In the genomic region with DNA sequence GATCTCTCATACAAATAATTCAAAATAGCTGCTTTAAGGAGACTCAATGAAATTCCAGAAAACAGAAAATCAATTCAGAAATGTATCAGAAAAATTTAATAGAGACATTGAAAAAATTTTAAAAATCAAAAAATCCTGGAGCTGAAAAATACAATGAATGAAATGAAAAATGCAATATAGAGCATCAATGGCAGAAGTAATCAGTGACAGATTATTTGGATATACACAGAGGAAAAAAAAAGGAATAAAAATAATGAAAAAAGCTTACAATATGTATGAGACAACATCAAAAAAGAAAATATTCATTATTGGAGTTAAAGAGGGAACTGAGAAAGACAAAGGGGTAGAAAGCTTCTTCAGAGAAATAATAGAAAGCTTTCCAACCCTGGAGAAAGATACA, we compare ENCODE assay signal across 17 cellular contexts.
DNase-seq lines count a peak whose midpoint lies in the region; ATAC-seq, FAIRE-seq and TF ChIP-seq lines count a peak whose summit lies in the region.
"Had no signal": no experiment of that assay in that cellular context is flagged by ENCODE, and none has a peak within 500 bp of the region (broad histone marks: within the 10 kb centered on the region; RNA-seq: fewer than 3 reads in every experiment).

No MANE protein-coding gene starts in this region.

- no TSS peak for BruUV-seq in HCT116 (replicated peaks; lab: Mats Ljungman, UMichigan)
- no TSS peak for BruUV-seq in K562 (replicated peaks; lab: Mats Ljungman, UMichigan)

- CTCF ChIA-PET in HCT116 (lab: Charles Lee) (no interaction called here), K562 (lab: Yijun Ruan, JAX; ENCODE audit: low intra/inter-chr PET ratio) (interaction anchor here (0.6 kb wide), 1 partner anchor 263 kb away, joined by 3 read pairs; no protein-coding TSS in a partner anchor)

- H2AFZ ChIP-seq in HCT116 (ENCODE audit: low read depth, low read length, poor library complexity, severe bottlenecking) = no peak overlapping the region
- H2AFZ ChIP-seq in K562 (ENCODE audit: low read depth, low read length) = no peak overlapping the region
- H2AFZ ChIP-seq: GM23338 had no signal

- H3K36me3 ChIP-seq in HCT116 (ENCODE audit: control insufficient read depth in 1 of 2, insufficient read depth in 2 of 2, low read length in 2 of 2) (peaks cover 0 to 68% of the 10 kb centered on the region in 2 experiments; a peak in 2 of 4 replicates), K562 (ENCODE audit: control insufficient read depth, insufficient read depth, low read length) (no peaks in the 10 kb centered on the region)

- no peak for TF ChIP-seq EP300 in K562 (IDR thresholded peaks at IDR 0.05; ENCODE audit: low read length)

- no peaks in the 10 kb centered on the region for H3K9me2 ChIP-seq in HCT116 (ENCODE audit: insufficient read depth)

- in situ Hi-C loops in K562 (cut with MboI) = no loop called here

- POLR2A ChIA-PET in HCT116 (lab: Charles Lee) (no interaction called here), K562 (lab: Yijun Ruan, JAX) (interaction anchor here (0.6 to 1.0 kb wide), 3 partner anchors 25 to 590 kb away, joined by 3 read pairs; no protein-coding TSS in a partner anchor)

- no peak overlapping the region for H3K4me3 Mint-ChIP-seq in activated T-cell treated with anti-CD3 and anti-CD28 coated beads, Interleukin-2, amount 50 U/mL, for 72 hours
- H3K4me3 Mint-ChIP-seq: CD4-positive, alpha-beta T cell; GM23338 had no signal

- no peaks in the 10 kb centered on the region for H3K27me3 ChIP-seq in HCT116 (ENCODE audit: insufficient read depth, low read length)
- peaks cover 2 to 4% of the 10 kb centered on the region in 2 experiments; a peak in 1 of 5 replicates for H3K27me3 ChIP-seq in K562 (ENCODE audit: control insufficient read depth in 2 of 2, insufficient read depth in 2 of 2, low read length in 2 of 2)

- TF ChIP-seq CTCF in HCT116 (IDR thresholded peaks at IDR 0.05 in 2 of 3, conservative IDR thresholded peaks at IDR 0.05 in 1 of 3; ENCODE audit: borderline replicate concordance in 1 of 3, insufficient read depth in 1 of 3, low read depth in 2 of 3, low read length in 2 of 3) (no peak), K562 (IDR thresholded peaks at IDR 0.05 in 2 of 3, conservative IDR thresholded peaks at IDR 0.05 in 1 of 3; ENCODE audit: insufficient read depth in 2 of 3, low read depth in 1 of 3, low read length in 3 of 3) (no peak)

- no peak for TF ChIP-seq POLR2A in HCT116 (IDR thresholded peaks at IDR 0.05; ENCODE audit: borderline replicate concordance, extremely low read depth, insufficient read depth, insufficient read length)
- TF ChIP-seq POLR2A in K562 (conservative IDR thresholded peaks at IDR 0.05) = no peak

- H3K9me3 ChIP-seq in HCT116 (ENCODE audit: control insufficient read depth in 1 of 2, insufficient read depth in 1 of 2, low read depth in 1 of 2, low read length in 2 of 2) = peaks cover 4 to 30% of the 10 kb centered on the region in 2 experiments; a peak in 2 of 4 replicates
- peaks cover 10% of the 10 kb centered on the region for H3K9me3 ChIP-seq in K562 (replicated peaks; ENCODE audit: control insufficient read depth, insufficient read depth, low read depth, low read length)

- peaks cover 17 to 31% of the 10 kb centered on the region in 2 donors for H3K9me3 Mint-ChIP-seq in activated T-cell treated with anti-CD3 and anti-CD28 coated beads, Interleukin-2, amount 50 U/mL, for 72 hours

- no peaks in the 10 kb centered on the region for H3K27me3 Mint-ChIP-seq in activated T-cell treated with anti-CD3 and anti-CD28 coated beads, Interleukin-2, amount 50 U/mL, for 72 hours (ENCODE audit: low read depth)
- H3K27me3 Mint-ChIP-seq: CD4-positive, alpha-beta T cell had no signal

- H3K27ac ChIP-seq in HCT116 (ENCODE audit: low read depth, low read length) = no peak overlapping the region
- no peak overlapping the region for H3K27ac ChIP-seq in K562 (ENCODE audit: extremely low read depth, low read depth, low read length)
- H3K27ac ChIP-seq: C4-2B had no signal

- intact Hi-C loops in HCT116 (cut with micrococcal nuclease) = no loop called here
- intact Hi-C loops in K562 (cut with micrococcal nuclease) = no loop called here

- H4K20me1 ChIP-seq in HCT116 (ENCODE audit: insufficient read depth) (no peaks in the 10 kb centered on the region), K562 (replicated peaks; ENCODE audit: control insufficient read depth, insufficient read depth, low read length) (no peaks in the 10 kb centered on the region)

- peaks cover 54 to 66% of the 10 kb centered on the region in 2 donors for H3K36me3 Mint-ChIP-seq in activated T-cell treated with anti-CD3 and anti-CD28 coated beads, Interleukin-2, amount 50 U/mL, for 72 hours (ENCODE audit: insufficient read depth in 2 of 2)

- TF ChIP-seq RAD21 in HCT116 (IDR thresholded peaks at IDR 0.05; ENCODE audit: low read depth) = no peak
- TF ChIP-seq RAD21 in K562 (CRISPR knock-in tag; conservative IDR thresholded peaks at IDR 0.05 in 1 of 2, IDR thresholded peaks at IDR 0.05 in 1 of 2) = no peak

- peaks cover 32 to 48% of the 10 kb centered on the region in 2 experiments for H3K4me1 ChIP-seq in HCT116 (ENCODE audit: control insufficient read depth in 1 of 2, insufficient read depth in 2 of 2, low read length in 2 of 2)
- H3K4me1 ChIP-seq in K562 (replicated peaks in 1 of 2; ENCODE audit: control insufficient read depth in 2 of 2, insufficient read depth in 2 of 2, low read length in 2 of 2) = no peaks in the 10 kb centered on the region
- H3K4me1 ChIP-seq: Caco-2 had no signal

- RAD21 ChIA-PET in HCT116 (lab: Charles Lee; ENCODE audit: low non-redundant PET in 1 of 2, low total read pairs in 2 of 2, uncharacterized antibody in 2 of 2, unreplicated experiment in 2 of 2) = no interaction called here

- H3K4me2 ChIP-seq in HCT116 (ENCODE audit: low read length) = no peak overlapping the region
- no peak overlapping the region for H3K4me2 ChIP-seq in K562 (ENCODE audit: insufficient read depth, low read length)
- H3K4me2 ChIP-seq: GM23338 had no signal

- peaks cover 4% of the 10 kb centered on the region; the same call in 1 of the 2 replicates for H3K79me2 ChIP-seq in HCT116 (ENCODE audit: insufficient read depth, low read length)
- H3K79me2 ChIP-seq in K562 (ENCODE audit: control insufficient read depth, insufficient read depth, low read length) = no peaks in the 10 kb centered on the region

- H3K4me3 ChIP-seq in HCT116 (replicated peaks in 1 of 2; ENCODE audit: low read depth in 1 of 2, low read length in 2 of 2) (no peak overlapping the region), K562 (no peak overlapping the region)
- H3K4me3 ChIP-seq: GM23338 had no signal

- H3K9me1 ChIP-seq in K562 (ENCODE audit: control insufficient read depth, insufficient read depth, low read length) = no peaks in the 10 kb centered on the region

- DNase-seq in activated T-cell treated with anti-CD3 and anti-CD28 coated beads, Interleukin-2, amount 50 U/mL, for 72 hours = no peak
- no peak for DNase-seq in activated T-cell treated with anti-CD3 and anti-CD28 coated beads, Interleukin-2, amount 50 U/mL, for 1 hour
- DNase-seq in HCT116 (ENCODE audit: low read depth, low spot score) (no peak), K562 (ENCODE audit: extremely low read depth in 1 of 4, low spot score in 3 of 4) (no peak), NCI-H345 (lab: John Stamatoyannopoulos, UW) (no peak), NOMO-1 treated with DMSO at 0.1 percent for 48 hours (lab: John Stamatoyannopoulos, UW; ENCODE audit: unreplicated experiment) (no peak)
- DNase-seq: 8988T; AML-193; Caco-2; CD4-positive, alpha-beta T cell; GDM1; HCEC 1CT had no signal

- no peak for ATAC-seq in activated T-cell treated with anti-CD3 and anti-CD28 coated beads, Interleukin-2, amount 50 U/mL, for 72 hours (replicated peaks in 1 of 2)
- no peak for ATAC-seq in HCT116
- ATAC-seq in K562 = no peak
- ATAC-seq: GM23338 had no signal

- no peaks in the 10 kb centered on the region for H3K4me1 Mint-ChIP-seq in activated T-cell treated with anti-CD3 and anti-CD28 coated beads, Interleukin-2, amount 50 U/mL, for 72 hours (ENCODE audit: low read depth)
- H3K4me1 Mint-ChIP-seq: GM23338 had no signal

- H3K9ac ChIP-seq in HCT116 (ENCODE audit: low read length) (no peak overlapping the region), K562 (ENCODE audit: insufficient read depth in 1 of 2, low read depth in 2 of 2, low read length in 2 of 2) (no peak overlapping the region)

- peak; percentile 14 for FAIRE-seq in A204.1 (lab: Jason Lieb, UNC)
- no peak for FAIRE-seq in K562 (lab: Jason Lieb, UNC)
- FAIRE-seq: D721Med, H54 had no signal

- peak overlapping the region; percentile 11 for H3K27ac Mint-ChIP-seq in activated T-cell treated with anti-CD3 and anti-CD28 coated beads, Interleukin-2, amount 50 U/mL, for 72 hours
- H3K27ac Mint-ChIP-seq: CD4-positive, alpha-beta T cell; GM23338 had no signal

TF ChIP-seq in HCT116, 20 proteins besides CTCF, POLR2A, EP300 and RAD21:
- TF ChIP-seq CBX3 (IDR thresholded peaks at IDR 0.05; ENCODE audit: low read depth) (peak; percentile 88; the same call in 1 of the 2 replicates), TCF7L2 (IDR thresholded peaks at IDR 0.05; ENCODE audit: borderline replicate concordance, extremely low read depth, insufficient read depth, insufficient read length) (no peak)

TF ChIP-seq in K562, 482 proteins besides CTCF, POLR2A, EP300 and RAD21 (continues in another document):
- TF ChIP-seq TRIM28 (IDR thresholded peaks at IDR 0.05) (peak; percentile 96), ZNF445 (CRISPR knock-in tag; IDR thresholded peaks at IDR 0.05; ENCODE audit: low read depth) (peak; percentile 77), CBX3 (IDR thresholded peaks at IDR 0.05; ENCODE audit: borderline replicate concordance in 1 of 2, low read length in 2 of 2) (peak in 1 of 2 experiments; percentile 95; a peak in 2 of 3 replicates), LEF1 (IDR thresholded peaks at IDR 0.05) (0 out of 2 replicates have a peak, but pooled peaks have one; percentile 24), HLTF (IDR thresholded peaks at IDR 0.05) (peak; percentile 76; the same call in 1 of the 2 replicates), PPARD (CRISPR knock-in tag; IDR thresholded peaks at IDR 0.05) (no peak), ZEB2 (IDR thresholded peaks at IDR 0.05) (peak; percentile 80)
- TF ChIP-seq, protein P1, sequence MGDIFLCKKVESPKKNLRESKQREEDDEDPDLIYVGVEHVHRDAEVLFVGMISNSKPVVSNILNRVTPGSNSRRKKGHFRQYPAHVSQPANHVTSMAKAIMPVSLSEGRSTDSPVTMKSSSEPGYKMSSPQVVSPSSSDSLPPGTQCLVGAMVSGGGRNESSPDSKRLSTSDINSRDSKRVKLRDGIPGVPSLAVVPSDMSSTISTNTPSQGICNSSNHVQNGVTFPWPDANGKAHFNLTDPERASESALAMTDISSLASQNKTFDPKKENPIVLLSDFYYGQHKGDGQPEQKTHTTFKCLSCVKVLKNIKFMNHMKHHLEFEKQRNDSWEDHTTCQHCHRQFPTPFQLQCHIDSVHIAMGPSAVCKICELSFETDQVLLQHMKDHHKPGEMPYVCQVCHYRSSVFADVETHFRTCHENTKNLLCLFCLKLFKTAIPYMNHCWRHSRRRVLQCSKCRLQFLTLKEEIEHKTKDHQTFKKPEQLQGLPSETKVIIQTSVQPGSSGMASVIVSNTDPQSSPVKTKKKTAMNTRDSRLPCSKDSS (IDR thresholded peaks at IDR 0.05; ENCODE audit: low read depth, partially characterized antibody) = peak; percentile 94
